14 cellular contexts compared by ENCODE assay signal in the genomic region with DNA sequence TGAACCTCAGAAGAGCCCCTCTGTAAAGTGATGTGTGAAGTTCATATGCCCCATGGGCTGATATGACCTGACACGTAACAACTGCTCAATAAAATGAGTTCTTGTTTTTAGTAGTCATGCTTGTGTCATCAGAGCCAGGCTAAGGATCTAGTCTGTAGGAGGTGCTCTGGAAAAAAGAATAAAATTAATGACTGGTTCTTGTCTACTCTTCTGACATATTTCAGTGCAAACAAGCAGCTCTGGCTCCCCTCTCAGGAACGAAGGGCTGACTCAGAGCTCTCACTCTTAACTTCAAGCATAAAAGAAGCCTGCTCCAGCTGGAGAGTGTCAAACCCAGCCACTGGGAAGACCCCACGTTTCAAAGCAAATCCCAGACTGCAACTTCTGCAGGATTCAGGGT.
DNase-seq lines count a peak whose midpoint lies in the region; ATAC-seq and TF ChIP-seq lines count a peak whose summit lies in the region.
"Had no signal": no experiment of that assay in that cellular context is flagged by ENCODE, and none has a peak within 500 bp of the region (broad histone marks: within the 10 kb centered on the region; RNA-seq: fewer than 3 reads in every experiment).

No MANE protein-coding gene starts in this region.

- no peak overlapping the region for H3K4me3 Mint-ChIP-seq in activated naive CD4-positive, alpha-beta T cell treated with anti-CD3 and anti-CD28 coated beads for 36 hours
- H3K4me3 Mint-ChIP-seq: T-helper 2 cell treated with Interferon-gamma antibody and Interleukin-4, amounts not matched to agents 5 μg/mL and 100 μg/mL, for 36 hours had no signal

- H3K9ac ChIP-seq in smooth muscle cell (ENCODE audit: low read depth): no peak overlapping the region

- H3F3A ChIP-seq in smooth muscle cell (ENCODE audit: low read depth): peaks cover 8% of the 10 kb centered on the region

- H3K27ac ChIP-seq in smooth muscle cell (ENCODE audit: low read depth): peak overlapping the region; percentile 78

- H4K20me1 ChIP-seq in smooth muscle cell (ENCODE audit: low read depth): no peaks in the 10 kb centered on the region

- CTCF ChIA-PET in activated naive CD4-positive, alpha-beta T cell treated with anti-CD3 and anti-CD28 coated beads for 36 hours (lab: Charles Lee): interaction anchor here (0.8 kb wide), 1 partner anchor 16 kb away, joined by 3 read pairs; no protein-coding TSS in a partner anchor

- H3K36me3 ChIP-seq in smooth muscle cell (ENCODE audit: low read depth): no peaks in the 10 kb centered on the region

- H3K4me2 ChIP-seq in smooth muscle cell: peak overlapping the region; percentile 18

- TF ChIP-seq CTCF in fibroblast of villous mesenchyme (IDR thresholded peaks at IDR 0.05; ENCODE audit: insufficient read depth, low read depth, low read length) (no peak), smooth muscle cell (IDR thresholded peaks at IDR 0.05; ENCODE audit: borderline replicate concordance, insufficient read depth, poor library complexity, severe bottlenecking) (no peak)

- WGBS in smooth muscle cell (ENCODE audit: low lambda C conversion rate): 21% methylated on average over 3 of the region's 3 CpGs

- no peak for ATAC-seq in GM18909 (IDR thresholded peaks at IDR 0.05; ENCODE audit: poor library complexity, unreplicated experiment)

- H3K4me1 Mint-ChIP-seq in activated naive CD4-positive, alpha-beta T cell treated with anti-CD3 and anti-CD28 coated beads for 36 hours (ENCODE audit: low read depth): peaks cover 21% of the 10 kb centered on the region

- H3K79me2 ChIP-seq in smooth muscle cell (ENCODE audit: low read depth): peaks cover 29% of the 10 kb centered on the region

- H3K4me3 ChIP-seq in fibroblast of villous mesenchyme (ENCODE audit: low read depth, low read length) (no peak overlapping the region), smooth muscle cell (no peak overlapping the region)

- intact Hi-C loops in activated naive CD4-positive, alpha-beta T cell treated with anti-CD3 and anti-CD28 coated beads for 36 hours (cut with micrococcal nuclease): loop anchor here (5.0 kb wide), 1 partner anchor 79 kb away; a partner anchor contains a TSS

- no peak overlapping the region for H2AFZ ChIP-seq in smooth muscle cell (ENCODE audit: low read depth)

- H3K9me3 ChIP-seq in smooth muscle cell (replicated peaks; ENCODE audit: low read depth): no peaks in the 10 kb centered on the region

- peaks cover 24% of the 10 kb centered on the region for H3K9me3 Mint-ChIP-seq in activated naive CD4-positive, alpha-beta T cell treated with anti-CD3 and anti-CD28 coated beads for 36 hours

- no peak overlapping the region for H3K27ac Mint-ChIP-seq in activated naive CD4-positive, alpha-beta T cell treated with anti-CD3 and anti-CD28 coated beads for 36 hours
- H3K27ac Mint-ChIP-seq: T-helper 2 cell treated with Interferon-gamma antibody and Interleukin-4, amounts not matched to agents 5 μg/mL and 100 μg/mL, for 36 hours had no signal

- H3K27me3 Mint-ChIP-seq in activated naive CD4-positive, alpha-beta T cell treated with anti-CD3 and anti-CD28 coated beads for 36 hours (ENCODE audit: low read depth): no peaks in the 10 kb centered on the region

- peak; percentile 8 for DNase-seq in activated naive CD4-positive, alpha-beta T cell treated with anti-CD3 and anti-CD28 coated beads for 36 hours
- DNase-seq in activated naive CD4-positive, alpha-beta T cell treated with Interleukin-2 at 50 U/mL for 16 hours: no peak
- peak; percentile 84 for DNase-seq in RPMI7951 (ENCODE audit: low read depth)
- peak; percentile 90 for DNase-seq in fibroblast of villous mesenchyme (ENCODE audit: low read depth)
- DNase-seq in smooth muscle cell (lab: John Stamatoyannopoulos, UW; ENCODE audit: unreplicated experiment): no peak
- no peak for DNase-seq in DMS79 treated with DMSO at 0.1 percent for 48 hours (lab: John Stamatoyannopoulos, UW)
- no peak for DNase-seq in NCI-H2171 (lab: John Stamatoyannopoulos, UW)
- DNase-seq: DMS53, GOT3, NCI-H1105, NCI-H524, trophoblast cell had no signal

- peaks cover 39% of the 10 kb centered on the region for H3K36me3 Mint-ChIP-seq in activated naive CD4-positive, alpha-beta T cell treated with anti-CD3 and anti-CD28 coated beads for 36 hours (ENCODE audit: low read depth)

- no peaks in the 10 kb centered on the region for H3K27me3 ChIP-seq in smooth muscle cell (ENCODE audit: low read depth)

- no peaks in the 10 kb centered on the region for H3K4me1 ChIP-seq in smooth muscle cell (ENCODE audit: low read depth)

Comparison
In these comparisons a context has a peak if more than half of its experiments do, and no peak if none do; other contexts are left out.
1. DNase-seq: peak in activated naive CD4-positive, alpha-beta T cell treated with anti-CD3 and anti-CD28 coated beads for 36 hours (single experiment), RPMI7951 (single experiment) and fibroblast of villous mesenchyme (single experiment); none in activated naive CD4-positive, alpha-beta T cell treated with Interleukin-2 at 50 U/mL for 16 hours (single experiment), smooth muscle cell (single experiment), DMS79 treated with DMSO at 0.1 percent for 48 hours (single experiment) and NCI-H2171 (single experiment).